ENCODE assay signal across 17 cellular contexts in genomic region chr12:122676781-122677180, GRCh38. TPM values are rescaled to one million over a fixed set of nuclear protein-coding genes. Genes with fewer than 3 reads are reported as not detected.
DNase-seq lines count a peak whose midpoint lies in the region; ATAC-seq, FAIRE-seq and TF ChIP-seq lines count a peak whose summit lies in the region.
"Not testable (repeated sequence)": the region's sequence is repeated elsewhere in the genome, so short reads cannot be mapped to it uniquely, and the experiment has no call there.
"Had no signal": no experiment of that assay in that cellular context is flagged by ENCODE, and none has a peak within 500 bp of the region (broad histone marks: within the 10 kb centered on the region; RNA-seq: fewer than 3 reads in every experiment).

No MANE protein-coding gene starts in this region.

- not testable (repeated sequence) for TF ChIP-seq POLR2A in IMR-90 (IDR thresholded peaks at IDR 0.05; ENCODE audit: low read depth, low read length); K562 (conservative IDR thresholded peaks at IDR 0.05); testis (IDR thresholded peaks at IDR 0.05)

- not testable (repeated sequence) for DNase-seq in IMR-90; K562 (ENCODE audit: extremely low read depth in 1 of 4, low spot score in 3 of 4); mesenchymal stem cell; testis

- not testable (repeated sequence) for TF ChIP-seq CTCF in IMR-90 (conservative IDR thresholded peaks at IDR 0.05; ENCODE audit: low read depth, low read length); K562 (IDR thresholded peaks at IDR 0.05 in 2 of 3, conservative IDR thresholded peaks at IDR 0.05 in 1 of 3; ENCODE audit: insufficient read depth in 2 of 3, low read depth in 1 of 3, low read length in 3 of 3); testis (IDR thresholded peaks at IDR 0.05)

- not testable (repeated sequence) for H3K56ac ChIP-seq in IMR-90 (ENCODE audit: extremely low read depth, insufficient read depth, low read length)

- H3K9me3 ChIP-seq in IMR-90 (ENCODE audit: control insufficient read depth, insufficient read depth, low read length); K562 (replicated peaks; ENCODE audit: control insufficient read depth, insufficient read depth, low read depth, low read length); mesenchymal stem cell (ENCODE audit: control insufficient read depth, low read length); testis: not testable (repeated sequence)

- not testable (repeated sequence) for H4K5ac ChIP-seq in IMR-90 (ENCODE audit: low read depth, low read length)

- H3K9me1 ChIP-seq in IMR-90 (ENCODE audit: insufficient read depth, low read length); K562 (ENCODE audit: control insufficient read depth, insufficient read depth, low read length): not testable (repeated sequence)

- peaks cover 11% of the 10 kb centered on the region for H3K4me1 ChIP-seq in IMR-90 (ENCODE audit: control insufficient read depth, insufficient read depth, low read length)
- H3K4me1 ChIP-seq in K562 (replicated peaks in 1 of 2; ENCODE audit: control insufficient read depth in 2 of 2, insufficient read depth in 2 of 2, low read length in 2 of 2); mesenchymal stem cell (ENCODE audit: control insufficient read depth, insufficient read depth, low read depth, low read length); testis: not testable (repeated sequence)

- in situ Hi-C loops in IMR-90 (cut with MboI; ENCODE audit: low sequenced_read_pairs); K562 (cut with MboI): not testable (repeated sequence)

- H3K27ac ChIP-seq in IMR-90 (ENCODE audit: insufficient read depth, low read length); K562 (ENCODE audit: extremely low read depth, low read depth, low read length); mesenchymal stem cell (ENCODE audit: low read length, poor library complexity, severe bottlenecking); testis: not testable (repeated sequence)

- H4K8ac ChIP-seq in IMR-90 (ENCODE audit: low read depth in 2 of 2, low read length in 2 of 2); mesenchymal stem cell (ENCODE audit: low read length): not testable (repeated sequence)

- not testable (repeated sequence) for H3K36me3 ChIP-seq in IMR-90 (ENCODE audit: control insufficient read depth, insufficient read depth, low read length); K562 (ENCODE audit: control insufficient read depth, insufficient read depth, low read length); mesenchymal stem cell (ENCODE audit: control insufficient read depth in 1 of 2, insufficient read depth in 2 of 2, low read depth in 1 of 2, low read length in 2 of 2); testis (ENCODE audit: low read depth, missing control alignments)

- H3K4ac ChIP-seq in IMR-90 (ENCODE audit: low read depth, low read length); mesenchymal stem cell (ENCODE audit: low read depth in 1 of 2, low read length in 2 of 2): not testable (repeated sequence)

- not testable (repeated sequence) for H2AK9ac ChIP-seq in IMR-90 (replicated peaks; ENCODE audit: low read depth, low read length, poor library complexity)

- H2AFZ ChIP-seq in IMR-90 (replicated peaks; ENCODE audit: low read length, poor library complexity); K562 (ENCODE audit: low read depth, low read length); mesenchymal stem cell (ENCODE audit: low read depth, low read length): not testable (repeated sequence)

- 0 out of 2 replicates have a peak overlapping the region, but pooled peaks have one; percentile 12 for H4K91ac ChIP-seq in IMR-90 (ENCODE audit: insufficient read depth, low read depth, low read length)
- peak overlapping the region; percentile 75 for H4K91ac ChIP-seq in mesenchymal stem cell (ENCODE audit: low read length)

- intact Hi-C loops in IMR-90 (cut with micrococcal nuclease); K562 (cut with micrococcal nuclease); testis (cut with DNase I; ENCODE audit: low total_unique reads): not testable (repeated sequence)

- H2BK15ac ChIP-seq in IMR-90 (ENCODE audit: low read depth, low read length), result not testable (repeated sequence)
- peak overlapping the region; percentile 7 for H2BK15ac ChIP-seq in mesenchymal stem cell (ENCODE audit: low read depth, poor library complexity, severe bottlenecking)

- not testable (repeated sequence) for ATAC-seq in IMR-90 (ENCODE audit: low read depth); K562

- not testable (repeated sequence) for H2BK5ac ChIP-seq in IMR-90 (ENCODE audit: low read depth, low read length, poor library complexity, severe bottlenecking); mesenchymal stem cell (ENCODE audit: low read depth, low read length, poor library complexity, severe bottlenecking)

- H3K4me3 ChIP-seq in IMR-90 (ENCODE audit: insufficient read depth, low read depth, low read length); K562; mesenchymal stem cell (ENCODE audit: insufficient read depth in 1 of 2, low read depth in 1 of 2, low read length in 2 of 2): not testable (repeated sequence)
- peak overlapping the region; percentile 29 to 43 for H3K4me3 ChIP-seq in testis

- CTCF ChIA-PET in IMR-90 (lab: Yijun Ruan, JAX); K562 (lab: Yijun Ruan, JAX; ENCODE audit: low intra/inter-chr PET ratio): not testable (repeated sequence)

- not testable (repeated sequence) for H3K18ac ChIP-seq in IMR-90 (ENCODE audit: low read depth, low read length); mesenchymal stem cell (ENCODE audit: low read depth in 1 of 2, low read length in 2 of 2)

- 0 out of 2 replicates have a peak overlapping the region, but pooled peaks have one; percentile 79 for H2AK5ac ChIP-seq in IMR-90 (ENCODE audit: low read depth, low read length)
- H2AK5ac ChIP-seq in mesenchymal stem cell (ENCODE audit: low read length, severe bottlenecking), result peak overlapping the region; percentile 97

- H3K9ac ChIP-seq in IMR-90 (ENCODE audit: low read depth, low read length); K562 (ENCODE audit: insufficient read depth in 1 of 2, low read depth in 2 of 2, low read length in 2 of 2); mesenchymal stem cell (ENCODE audit: low read length): not testable (repeated sequence)

- not testable (repeated sequence) for H3K79me2 ChIP-seq in K562 (ENCODE audit: control insufficient read depth, insufficient read depth, low read length)

- WGBS in IMR-90 (ENCODE audit: extremely low coverage in 2 of 2, insufficient read length in 1 of 2), 2 experiments, result 94% methylated on average over 11 of the region's 32 CpGs; no CpG with 5 or more reads in 1 of the 2 experiments
- WGBS in K562 (ENCODE audit: insufficient coverage, low coverage, missing lambda C conversion rate), result 36% methylated on average over 5 of the region's 32 CpGs
- 99% methylated on average over 32 of the region's 32 CpGs for WGBS in mesenchymal stem cell
- WGBS in testis, 2 donors, result 75 to 82% methylated on average over 8 to 9 of the region's 32 CpGs

- H3K14ac ChIP-seq in IMR-90 (replicated peaks; ENCODE audit: low read depth, low read length); mesenchymal stem cell (ENCODE audit: low read length in 2 of 2): not testable (repeated sequence)

- H2BK12ac ChIP-seq in mesenchymal stem cell (ENCODE audit: low read length in 2 of 2), result not testable (repeated sequence)

- not testable (repeated sequence) for H3K23ac ChIP-seq in IMR-90 (ENCODE audit: low read depth, low read length); mesenchymal stem cell (ENCODE audit: low read length in 2 of 2)

- dilution Hi-C loops in IMR-90 (cut with HindIII; ENCODE audit: low sequenced_read_pairs, unreplicated experiment), result not testable (repeated sequence)

- TF ChIP-seq EP300 in K562 (IDR thresholded peaks at IDR 0.05; ENCODE audit: low read length), result not testable (repeated sequence)

- H2BK120ac ChIP-seq in IMR-90 (ENCODE audit: low read depth, low read length); mesenchymal stem cell (ENCODE audit: low read depth, low read length): not testable (repeated sequence)

- H3K4me2 ChIP-seq in IMR-90 (ENCODE audit: low read depth, low read length); K562 (ENCODE audit: insufficient read depth, low read length); mesenchymal stem cell (ENCODE audit: low read length, poor library complexity, severe bottlenecking): not testable (repeated sequence)

- not testable (repeated sequence) for TF ChIP-seq RAD21 in IMR-90 (IDR thresholded peaks at IDR 0.05; ENCODE audit: low read length); K562 (CRISPR knock-in tag; conservative IDR thresholded peaks at IDR 0.05 in 1 of 2, IDR thresholded peaks at IDR 0.05 in 1 of 2)

- not testable (repeated sequence) for FAIRE-seq in K562 (lab: Jason Lieb, UNC)

- POLR2A ChIA-PET in IMR-90 (lab: Charles Lee; ENCODE audit: unreplicated experiment), result not testable (repeated sequence)
- POLR2A ChIA-PET in K562 (lab: Yijun Ruan, JAX), result interaction anchor here (0.6 kb wide), 1 partner anchor 14 kb away, joined by 3 read pairs; no protein-coding TSS in a partner anchor

- not testable (repeated sequence) for BruUV-seq in IMR-90 (replicated peaks; lab: Mats Ljungman, UMichigan); K562 (replicated peaks; lab: Mats Ljungman, UMichigan)

- H3K79me1 ChIP-seq in IMR-90 (ENCODE audit: low read depth in 1 of 2, low read length in 2 of 2); mesenchymal stem cell (replicated peaks; ENCODE audit: low read length, poor library complexity, severe bottlenecking): not testable (repeated sequence)

- H4K20me1 ChIP-seq in IMR-90 (ENCODE audit: insufficient read depth, low read length); K562 (replicated peaks; ENCODE audit: control insufficient read depth, insufficient read depth, low read length): not testable (repeated sequence)

- not testable (repeated sequence) for H3K27me3 ChIP-seq in IMR-90 (ENCODE audit: control insufficient read depth, insufficient read depth, low read length); mesenchymal stem cell (ENCODE audit: control insufficient read depth in 1 of 2, insufficient read depth in 1 of 2, low read length in 2 of 2); testis
- peaks cover 0 to 30% of the 10 kb centered on the region in 2 experiments; a peak in 2 of 5 replicates for H3K27me3 ChIP-seq in K562 (ENCODE audit: control insufficient read depth in 2 of 2, insufficient read depth in 2 of 2, low read length in 2 of 2)

- not testable (repeated sequence) for H2BK20ac ChIP-seq in IMR-90 (ENCODE audit: low read depth, low read length)

RNA-seq across cellular contexts. Expression of gene HCAR2, which starts 26.4 kb away (rescaled TPM):
- total RNA-seq in IMR-90 (2012; rRNA removed) (not detected in 2 replicates), K562 (2014; rRNA removed) (not detected in 2 replicates), K562 (2014; rRNA removed; fragmentation: Illumina TruSeq; extraction: Trizol) (not detected in 2 replicates), K562 (2015; rRNA removed; fragmentation: Illumina TruSeq; extraction: Trizol) (not detected in 2 replicates), K562 (2021) (not detected in 2 replicates), testis (1 to 10 TPM in 1 of 2 donors, under 1 TPM in 1; 0.74 to 1.3 TPM)
- polyA plus RNA-seq in IMR-90 (2012; rRNA removed) (not detected in 2 replicates), K562 (2011; rRNA removed) (not detected in 2 replicates), K562 (2014; fragmentation: Illumina TruSeq; extraction: Trizol) (not detected in 2 replicates), K562 (2014; fragmentation: Nextera tagmentation; extraction: Ambion mirVana) (not detected), K562 (2014; rRNA removed) (not detected in 2 replicates), testis (ENCODE audit: insufficient read depth, low read depth, low replicate concordance) (2.7 TPM)
- polyA plus RNA-seq in IMR-90 (2012; cell fraction: cytosol; rRNA removed), result not detected in 2 replicates
- polyA plus RNA-seq in IMR-90 (2012; cell fraction: nucleus; rRNA removed; ENCODE audit: low replicate concordance), result not detected in 2 replicates
- total RNA-seq in K562 (2011; cell fraction: chromatin; rRNA removed; ENCODE audit: low replicate concordance), result not detected in 2 replicates
- not detected in 2 replicates for total RNA-seq in K562 (2011; cell fraction: nucleolus; rRNA removed)
- not detected in 2 replicates for total RNA-seq in K562 (2011; cell fraction: nucleoplasm; rRNA removed)
- not detected in 2 replicates for polyA plus RNA-seq in K562 (2011; cell fraction: cytosol; rRNA removed)
- polyA plus RNA-seq in K562 (2011; cell fraction: nucleus; rRNA removed), result not detected in 2 replicates
- polyA plus RNA-seq in K562 (2012), result not detected in 2 replicates
- not detected in 2 replicates for polyA minus RNA-seq in K562 (2011; rRNA and poly(A)+ RNA removed)
- not detected in 2 replicates for polyA minus RNA-seq in K562 (2011; cell fraction: cytosol; rRNA and poly(A)+ RNA removed)
- polyA minus RNA-seq in K562 (2011; cell fraction: nucleus; rRNA and poly(A)+ RNA removed), result not detected in 2 replicates
- 3.9 TPM for polyA plus RNA-seq in mesenchymal stem cell (2013, experiment 1 of 2)
- 4.1 TPM for polyA plus RNA-seq in mesenchymal stem cell (2013, experiment 2 of 2)
- total RNA-seq: A172; B cell; Calu3; CD4-positive, alpha-beta memory T cell; CD4-positive, CD25-positive, alpha-beta regulatory T cell; CD8-positive, alpha-beta memory T cell; CD8-positive, alpha-beta T cell; Daoy had no signal
- polyA plus RNA-seq: AG04450; BJ; CD4-positive, alpha-beta memory T cell; CD4-positive, CD25-positive, alpha-beta regulatory T cell; CD8-positive, alpha-beta memory T cell had no signal

RNA-seq across cellular contexts. Expression of gene HCAR3, which starts 39.8 kb away (rescaled TPM):
- total RNA-seq in IMR-90 (2012; rRNA removed) (not detected in 2 replicates), K562 (2014; rRNA removed) (not detected in 2 replicates), K562 (2014; rRNA removed; fragmentation: Illumina TruSeq; extraction: Trizol) (not detected in 2 replicates), K562 (2015; rRNA removed; fragmentation: Illumina TruSeq; extraction: Trizol) (not detected in 2 replicates), K562 (2021) (not detected in 2 replicates), testis (under 1 TPM in 1 of 2 donors, not detected in 1; 0.24 TPM)
- polyA plus RNA-seq in IMR-90 (2012; rRNA removed) (not detected in 2 replicates), K562 (2011; rRNA removed) (not detected in 2 replicates), K562 (2014; fragmentation: Illumina TruSeq; extraction: Trizol) (not detected in 2 replicates), K562 (2014; fragmentation: Nextera tagmentation; extraction: Ambion mirVana) (not detected), K562 (2014; rRNA removed) (not detected in 2 replicates), testis (ENCODE audit: insufficient read depth, low read depth, low replicate concordance) (0.36 TPM)
- not detected in 2 replicates for polyA plus RNA-seq in IMR-90 (2012; cell fraction: cytosol; rRNA removed)
- polyA plus RNA-seq in IMR-90 (2012; cell fraction: nucleus; rRNA removed; ENCODE audit: low replicate concordance), result not detected in 2 replicates
- not detected in 2 replicates for total RNA-seq in K562 (2011; cell fraction: chromatin; rRNA removed; ENCODE audit: low replicate concordance)
- total RNA-seq in K562 (2011; cell fraction: nucleolus; rRNA removed), result not detected in 2 replicates
- total RNA-seq in K562 (2011; cell fraction: nucleoplasm; rRNA removed), result not detected in 2 replicates
- not detected in 2 replicates for polyA plus RNA-seq in K562 (2011; cell fraction: cytosol; rRNA removed)
- polyA plus RNA-seq in K562 (2011; cell fraction: nucleus; rRNA removed), result not detected in 2 replicates
- not detected in 2 replicates for polyA plus RNA-seq in K562 (2012)
- not detected in 2 replicates for polyA minus RNA-seq in K562 (2011; rRNA and poly(A)+ RNA removed)
- polyA minus RNA-seq in K562 (2011; cell fraction: cytosol; rRNA and poly(A)+ RNA removed), result not detected in 2 replicates
- polyA minus RNA-seq in K562 (2011; cell fraction: nucleus; rRNA and poly(A)+ RNA removed), result not detected in 2 replicates
- 0.43 TPM for polyA plus RNA-seq in mesenchymal stem cell (2013, experiment 1 of 2)
- polyA plus RNA-seq in mesenchymal stem cell (2013, experiment 2 of 2), result 0.29 TPM
- total RNA-seq: A172; A673; CD4-positive, alpha-beta memory T cell; CD4-positive, CD25-positive, alpha-beta regulatory T cell; CD8-positive, alpha-beta memory T cell; CD8-positive, alpha-beta T cell; Daoy had no signal
- polyA plus RNA-seq: A549; AG04450; BJ; CD4-positive, alpha-beta memory T cell; CD4-positive, CD25-positive, alpha-beta regulatory T cell; CD8-positive, alpha-beta memory T cell had no signal

RNA-seq across cellular contexts. Expression of gene HCAR1, which starts 53.9 kb away (rescaled TPM):
- total RNA-seq in IMR-90 (2012; rRNA removed), result under 0.01 TPM in 1 of 2 replicates, not detected in the other
- polyA plus RNA-seq in IMR-90 (2012; rRNA removed), result 0.03 TPM in 2 replicates
- polyA plus RNA-seq in IMR-90 (2012; cell fraction: cytosol; rRNA removed), result 0.01 and 0.02 TPM in 2 replicates
- 0.01 TPM in 1 of 2 replicates, not detected in the other for polyA plus RNA-seq in IMR-90 (2012; cell fraction: nucleus; rRNA removed; ENCODE audit: low replicate concordance)
- total RNA-seq in K562 (2011; cell fraction: chromatin; rRNA removed; ENCODE audit: low replicate concordance), result not detected in 2 replicates
- not detected in 2 replicates for total RNA-seq in K562 (2011; cell fraction: nucleolus; rRNA removed)
- not detected in 2 replicates for total RNA-seq in K562 (2011; cell fraction: nucleoplasm; rRNA removed)
- not detected in 2 replicates for total RNA-seq in K562 (2014; rRNA removed)
- total RNA-seq in K562 (2014; rRNA removed; fragmentation: Illumina TruSeq; extraction: Trizol), result not detected in 2 replicates
- total RNA-seq in K562 (2015; rRNA removed; fragmentation: Illumina TruSeq; extraction: Trizol), result not detected in 2 replicates
- total RNA-seq in K562 (2021), result not detected in 2 replicates
- polyA plus RNA-seq in K562 (2011; rRNA removed), result not detected in 2 replicates
- not detected in 2 replicates for polyA plus RNA-seq in K562 (2011; cell fraction: cytosol; rRNA removed)
- not detected in 2 replicates for polyA plus RNA-seq in K562 (2011; cell fraction: nucleus; rRNA removed)
- not detected in 2 replicates for polyA plus RNA-seq in K562 (2012)
- not detected in 2 replicates for polyA plus RNA-seq in K562 (2014; fragmentation: Illumina TruSeq; extraction: Trizol)
- polyA plus RNA-seq in K562 (2014; fragmentation: Nextera tagmentation; extraction: Ambion mirVana), result not detected
- not detected in 2 replicates for polyA plus RNA-seq in K562 (2014; rRNA removed)
- polyA minus RNA-seq in K562 (2011; rRNA and poly(A)+ RNA removed), result not detected in 2 replicates
- not detected in 2 replicates for polyA minus RNA-seq in K562 (2011; cell fraction: cytosol; rRNA and poly(A)+ RNA removed)
- not detected in 2 replicates for polyA minus RNA-seq in K562 (2011; cell fraction: nucleus; rRNA and poly(A)+ RNA removed)
- polyA plus RNA-seq in mesenchymal stem cell (2013, experiment 1 of 2), result not detected
- not detected for polyA plus RNA-seq in mesenchymal stem cell (2013, experiment 2 of 2)
- under 1 TPM; 0.79 to 0.87 TPM for total RNA-seq in testis
- 1.0 TPM for polyA plus RNA-seq in testis (ENCODE audit: insufficient read depth, low read depth, low replicate concordance)
- total RNA-seq: A172; B cell; CD4-positive, CD25-positive, alpha-beta regulatory T cell; CD8-positive, alpha-beta T cell had no signal
- polyA plus RNA-seq: BJ; CD14-positive monocyte; CD4-positive, alpha-beta memory T cell; CD4-positive, CD25-positive, alpha-beta regulatory T cell; CD8-positive, alpha-beta memory T cell had no signal
